ENCODE assay signal across 8 cellular contexts in genomic region chr3:14461748-14462324, GRCh38. TPM values are rescaled to one million over a fixed set of nuclear protein-coding genes. Genes with fewer than 3 reads are reported as not detected.
DNase-seq lines count a peak whose midpoint lies in the region; ATAC-seq and TF ChIP-seq lines count a peak whose summit lies in the region.

No MANE protein-coding gene starts in this region.

- TF ChIP-seq POLR2A in esophagus muscularis mucosa (IDR thresholded peaks at IDR 0.05; ENCODE audit: low read depth): no peak

- H3K9me3 ChIP-seq in esophagus muscularis mucosa (no peaks in the 10 kb centered on the region), neural cell (ENCODE audit: low read length) (no peaks in the 10 kb centered on the region)

- no peak overlapping the region for H3K9ac ChIP-seq in neural cell (ENCODE audit: low read length)

- no peak overlapping the region for H3K4me3 ChIP-seq in esophagus muscularis mucosa
- H3K4me3 ChIP-seq in neural cell (ENCODE audit: low read length): no peak overlapping the region

- H3K27me3 ChIP-seq in esophagus muscularis mucosa: no peaks in the 10 kb centered on the region
- no peaks in the 10 kb centered on the region for H3K27me3 ChIP-seq in neural cell (ENCODE audit: insufficient read depth, low read depth, low read length)

- TF ChIP-seq EP300 in esophagus muscularis mucosa (IDR thresholded peaks at IDR 0.05) (no peak), neural cell (conservative IDR thresholded peaks at IDR 0.05; ENCODE audit: poor library complexity, severe bottlenecking) (no peak)

- no peaks in the 10 kb centered on the region for H4K20me1 ChIP-seq in neural cell (ENCODE audit: insufficient read depth)

- intact Hi-C loops in esophagus muscularis mucosa (cut with DNase I): no loop called here

- H3K4me1 ChIP-seq in esophagus muscularis mucosa: peaks cover 21 to 28% (median 23%) of the 10 kb centered on the region in 4 donors

- H3K4me2 ChIP-seq in neural cell (ENCODE audit: low read length): no peak overlapping the region

- WGBS in esophagus muscularis mucosa: 92% methylated on average over 6 of the region's 8 CpGs

- ATAC-seq in GM19351 (IDR thresholded peaks at IDR 0.05; ENCODE audit: unreplicated experiment): no peak
- no peak for ATAC-seq in GM21825 (IDR thresholded peaks at IDR 0.05; ENCODE audit: unreplicated experiment)

- H3K79me2 ChIP-seq in neural cell (replicated peaks; ENCODE audit: insufficient read depth, low read length): no peaks in the 10 kb centered on the region

- TF ChIP-seq CTCF in 22Rv1 (IDR thresholded peaks at IDR 0.05) (peak; percentile 47), esophagus muscularis mucosa (IDR thresholded peaks at IDR 0.05) (peak; percentile 26 to 59 (median 46)), neural cell (IDR thresholded peaks at IDR 0.05; ENCODE audit: poor library complexity, severe bottlenecking) (peak; percentile 41)

- H3F3A ChIP-seq in neural cell (ENCODE audit: insufficient read depth, low read length, poor library complexity, severe bottlenecking): no peaks in the 10 kb centered on the region

- H3K27ac ChIP-seq in 22Rv1: no peak overlapping the region
- peak overlapping the region in 1 of 4 donors; percentile 53 for H3K27ac ChIP-seq in esophagus muscularis mucosa (replicated peaks in 1 of 4)
- H3K27ac ChIP-seq in neural cell (ENCODE audit: low read length): no peak overlapping the region

- H3K36me3 ChIP-seq in esophagus muscularis mucosa (peaks cover 8 to 42% (median 37%) of the 10 kb centered on the region in 4 donors), neural cell (ENCODE audit: insufficient read depth, low read length) (no peaks in the 10 kb centered on the region)

- no peaks in the 10 kb centered on the region for H3K9me2 ChIP-seq in neural cell (ENCODE audit: insufficient read depth, low read length)

- H2AFZ ChIP-seq in neural cell (ENCODE audit: low read depth, low read length): no peak overlapping the region

- peak; percentile 30 for TF ChIP-seq RAD21 in neural cell (conservative IDR thresholded peaks at IDR 0.05)

- DNase-seq in GDM1 (lab: John Stamatoyannopoulos, UW) (peak; percentile 12), M059J (ENCODE audit: low read depth) (peak; percentile 43), esophagus muscularis mucosa (ENCODE audit: extremely low spot score) (no peak)
- peak; percentile 27 to 41 for DNase-seq in activated CD4-positive, alpha-beta T cell treated with anti-CD3 and anti-CD28 coated beads, Interleukin-2, amount 50 U/mL, for 4 hours

TF ChIP-seq in neural cell, 6 proteins besides CTCF, POLR2A, EP300 and RAD21:
- TF ChIP-seq, protein P1, sequence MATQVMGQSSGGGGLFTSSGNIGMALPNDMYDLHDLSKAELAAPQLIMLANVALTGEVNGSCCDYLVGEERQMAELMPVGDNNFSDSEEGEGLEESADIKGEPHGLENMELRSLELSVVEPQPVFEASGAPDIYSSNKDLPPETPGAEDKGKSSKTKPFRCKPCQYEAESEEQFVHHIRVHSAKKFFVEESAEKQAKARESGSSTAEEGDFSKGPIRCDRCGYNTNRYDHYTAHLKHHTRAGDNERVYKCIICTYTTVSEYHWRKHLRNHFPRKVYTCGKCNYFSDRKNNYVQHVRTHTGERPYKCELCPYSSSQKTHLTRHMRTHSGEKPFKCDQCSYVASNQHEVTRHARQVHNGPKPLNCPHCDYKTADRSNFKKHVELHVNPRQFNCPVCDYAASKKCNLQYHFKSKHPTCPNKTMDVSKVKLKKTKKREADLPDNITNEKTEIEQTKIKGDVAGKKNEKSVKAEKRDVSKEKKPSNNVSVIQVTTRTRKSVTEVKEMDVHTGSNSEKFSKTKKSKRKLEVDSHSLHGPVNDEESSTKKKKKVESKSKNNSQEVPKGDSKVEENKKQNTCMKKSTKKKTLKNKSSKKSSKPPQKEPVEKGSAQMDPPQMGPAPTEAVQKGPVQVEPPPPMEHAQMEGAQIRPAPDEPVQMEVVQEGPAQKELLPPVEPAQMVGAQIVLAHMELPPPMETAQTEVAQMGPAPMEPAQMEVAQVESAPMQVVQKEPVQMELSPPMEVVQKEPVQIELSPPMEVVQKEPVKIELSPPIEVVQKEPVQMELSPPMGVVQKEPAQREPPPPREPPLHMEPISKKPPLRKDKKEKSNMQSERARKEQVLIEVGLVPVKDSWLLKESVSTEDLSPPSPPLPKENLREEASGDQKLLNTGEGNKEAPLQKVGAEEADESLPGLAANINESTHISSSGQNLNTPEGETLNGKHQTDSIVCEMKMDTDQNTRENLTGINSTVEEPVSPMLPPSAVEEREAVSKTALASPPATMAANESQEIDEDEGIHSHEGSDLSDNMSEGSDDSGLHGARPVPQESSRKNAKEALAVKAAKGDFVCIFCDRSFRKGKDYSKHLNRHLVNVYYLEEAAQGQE (IDR thresholded peaks at IDR 0.05; ENCODE audit: borderline replicate concordance): no peak
- TF ChIP-seq MXI1 (conservative IDR thresholded peaks at IDR 0.05; ENCODE audit: poor library complexity, severe bottlenecking): no peak
- no peak for TF ChIP-seq EZH2 (IDR thresholded peaks at IDR 0.05; ENCODE audit: borderline replicate concordance, insufficient read depth, low read length, poor library complexity, severe bottlenecking)
- TF ChIP-seq SMC3 (conservative IDR thresholded peaks at IDR 0.05; ENCODE audit: poor library complexity): peak; percentile 46

RNA-seq across cellular contexts. Expression of gene SLC6A6, which starts 59.4 kb away (rescaled TPM):
- total RNA-seq in M059J (2014; rRNA removed; shearing (Covaris generic)): 24.6 and 43.3 TPM in 2 replicates
- total RNA-seq in esophagus muscularis mucosa: 10 to 100 TPM; 15.0 to 36.2 (median 23.7) TPM
- polyA plus RNA-seq in neural cell: 15.9 and 17.9 TPM in 2 replicates
- polyA minus RNA-seq in neural cell: 27.0 and 29.9 TPM in 2 replicates
